In genomic region chr19:8611890-8612806, GRCh38 we compare ENCODE assay signal across 9 cellular contexts. TPM values are rescaled to one million over a fixed set of nuclear protein-coding genes. Genes with fewer than 3 reads are reported as not detected.
A peak's percentile ranks its signal among the peaks of the same experiment; 100 is the strongest.
DNase-seq lines count a peak whose midpoint lies in the region; ATAC-seq, FAIRE-seq and TF ChIP-seq lines count a peak whose summit lies in the region.
"Had no signal": no experiment of that assay in that cellular context is flagged by ENCODE, and none has a peak within 500 bp of the region (broad histone marks: within the 10 kb centered on the region; RNA-seq: fewer than 3 reads in every experiment).

No MANE protein-coding gene starts in this region.

- H3K56ac ChIP-seq in H1 (replicated peaks; ENCODE audit: insufficient read length, low read depth, low read length), result no peak overlapping the region

- no peak overlapping the region for H3K27ac Mint-ChIP-seq in Caco-2 (ENCODE audit: unreplicated experiment)
- H3K27ac Mint-ChIP-seq in neural progenitor cell, result no peak overlapping the region

- H4K8ac ChIP-seq in H1 (ENCODE audit: extremely low read depth, insufficient read depth, low read length), result no peak overlapping the region

- H3K4me3 ChIP-seq in Caco-2 (ENCODE audit: low read depth, low read length) (no peak overlapping the region), H1 (ENCODE audit: extremely low read depth in 1 of 4, insufficient read depth in 2 of 4, low read depth in 3 of 4, low read length in 4 of 4) (peak overlapping the region in 1 of 4 experiments; percentile 41; a peak in 1 of 8 replicates), neural progenitor cell (no peak overlapping the region)
- H3K4me3 ChIP-seq: lung had no signal

- H4K5ac ChIP-seq in H1 (ENCODE audit: insufficient read length, low read depth, low read length), result peak overlapping the region; percentile 21

- H4K20me1 ChIP-seq in H1 (replicated peaks in 1 of 2; ENCODE audit: control insufficient read depth in 1 of 2, insufficient read depth in 2 of 2, low read length in 2 of 2) (peaks cover 0 to 2% of the 10 kb centered on the region in 2 experiments), neural progenitor cell (ENCODE audit: low read depth) (peaks cover 9% of the 10 kb centered on the region)

- no peak for DNase-seq in Caco-2
- DNase-seq in M059J (ENCODE audit: low read depth), result peak; percentile 88
- DNase-seq in H1 (ENCODE audit: low read depth in 1 of 2, low spot score in 2 of 2), result peak in 1 of 2 experiments; percentile 41
- no peak for DNase-seq in neural progenitor cell (ENCODE audit: low spot score)
- no peak for DNase-seq in NCI-H774 (lab: John Stamatoyannopoulos, UW)
- DNase-seq in NCI-H1092 (lab: John Stamatoyannopoulos, UW), result no peak
- DNase-seq in stimulated activated CD4-positive, alpha-beta T cell treated with anti-CD3 and anti-CD28 coated beads, Interleukin-12 subunit alpha, Interleukin-12 subunit beta, amount 100 ng/mL, for 4 hours, result no peak

- 0 out of 2 replicates have a peak overlapping the region, but pooled peaks have one; percentile 66 for H2BK5ac ChIP-seq in H1 (ENCODE audit: low read depth, low read length)

- no peak overlapping the region for H3K4ac ChIP-seq in H1 (replicated peaks; ENCODE audit: insufficient read length, low read depth, low read length)

- no peak for TF ChIP-seq RAD21 in H1 (IDR thresholded peaks at IDR 0.05 in 1 of 2, conservative IDR thresholded peaks at IDR 0.05 in 1 of 2; ENCODE audit: low read depth in 2 of 2, low read length in 2 of 2)

- CTCF ChIA-PET in Caco-2 (lab: Charles Lee), result no interaction called here
- CTCF ChIA-PET in H1 (lab: Charles Lee; ENCODE audit: partially characterized antibody), result interaction anchor here (0.7 to 3.3 kb wide), 6 partner anchors 11 to 391 kb away, joined by 3 to 21 read pairs (median 6); no protein-coding TSS in a partner anchor

- H3K14ac ChIP-seq in H1 (ENCODE audit: insufficient read length), result no peak overlapping the region

- H3K36me3 ChIP-seq in Caco-2 (ENCODE audit: control insufficient read depth, insufficient read depth, low read length), result no peaks in the 10 kb centered on the region
- no peaks in the 10 kb centered on the region for H3K36me3 ChIP-seq in H1 (ENCODE audit: control insufficient read depth in 2 of 4, insufficient read depth in 4 of 4, low read length in 3 of 4)
- H3K36me3 ChIP-seq in neural progenitor cell, result no peaks in the 10 kb centered on the region

- H3K79me2 ChIP-seq in H1 (ENCODE audit: control insufficient read depth in 1 of 2, insufficient read depth in 2 of 2, low read length in 2 of 2) (peaks cover 0 to 6% of the 10 kb centered on the region in 2 experiments; a peak in 1 of 4 replicates), neural progenitor cell (ENCODE audit: low read depth) (peaks cover 4% of the 10 kb centered on the region)

- H3K4me1 Mint-ChIP-seq in Caco-2 (ENCODE audit: low read depth, unreplicated experiment) (no peaks in the 10 kb centered on the region), neural progenitor cell (peaks cover 36% of the 10 kb centered on the region)

- POLR2A ChIA-PET in Caco-2 (lab: Charles Lee) (no interaction called here), H1 (lab: Charles Lee; ENCODE audit: partially characterized antibody) (interaction anchor here (0.5 to 2.3 kb wide), 11 partner anchors 9 to 81 kb away, joined by 3 to 11 read pairs (median 4); partner anchors contain the start of gene NFILZ)

- H3K36me3 Mint-ChIP-seq in Caco-2 (ENCODE audit: insufficient read depth, unreplicated experiment) (no peaks in the 10 kb centered on the region), neural progenitor cell (peaks cover 3% of the 10 kb centered on the region)

- no peak overlapping the region for H2BK15ac ChIP-seq in H1 (ENCODE audit: low read length)

- H3F3A ChIP-seq in neural progenitor cell (ENCODE audit: low read depth), result peaks cover 31% of the 10 kb centered on the region

- H3K9me3 Mint-ChIP-seq in Caco-2 (ENCODE audit: unreplicated experiment) (no peaks in the 10 kb centered on the region), neural progenitor cell (no peaks in the 10 kb centered on the region)

- no peak for TF ChIP-seq POLR2A in H1 (IDR thresholded peaks at IDR 0.05; ENCODE audit: control extremely low read depth in 1 of 2, low read depth in 2 of 2, low read length in 2 of 2)

- H3K9me3 ChIP-seq in Caco-2 (no peaks in the 10 kb centered on the region), H1 (ENCODE audit: insufficient read depth in 2 of 2, low read depth in 1 of 2, low read length in 1 of 2) (no peaks in the 10 kb centered on the region), neural progenitor cell (ENCODE audit: low read depth) (no peaks in the 10 kb centered on the region)

- H2AK5ac ChIP-seq in H1 (ENCODE audit: low read depth, low read length), result 0 out of 2 replicates have a peak overlapping the region, but pooled peaks have one; percentile 82

- H3K23ac ChIP-seq in H1 (ENCODE audit: insufficient read length), result no peak overlapping the region

- no peak overlapping the region for H2BK120ac ChIP-seq in H1 (replicated peaks; ENCODE audit: low read depth, low read length)

- H3K79me1 ChIP-seq in H1 (ENCODE audit: low read depth, low read length), result peaks cover 3% of the 10 kb centered on the region; the same call in 1 of the 2 replicates

- ATAC-seq in GM19395 (IDR thresholded peaks at IDR 0.05; ENCODE audit: unreplicated experiment), result no peak

- H3K4me3 Mint-ChIP-seq in Caco-2 (ENCODE audit: unreplicated experiment), result peak overlapping the region; percentile 58
- peak overlapping the region; percentile 82 for H3K4me3 Mint-ChIP-seq in neural progenitor cell

- H3K27me3 Mint-ChIP-seq in Caco-2 (ENCODE audit: insufficient read depth, unreplicated experiment), result no peaks in the 10 kb centered on the region
- H3K27me3 Mint-ChIP-seq in neural progenitor cell (ENCODE audit: insufficient read depth, low read depth), result peaks cover 17% of the 10 kb centered on the region

- peak; percentile 28 for FAIRE-seq in H1 (lab: Jason Lieb, UNC)

- BruUV-seq in Caco-2 (replicated peaks; lab: Mats Ljungman, UMichigan), result no TSS peak

- H2AFZ ChIP-seq in H1 (ENCODE audit: low read length), result no peak overlapping the region
- H2AFZ ChIP-seq in neural progenitor cell (replicated peaks), result no peak overlapping the region

- WGBS in H1 (ENCODE audit: extremely low coverage in 1 of 2, insufficient coverage in 1 of 2, insufficient read length in 1 of 2, insufficient replicate concordance in 2 of 2, low coverage in 1 of 2, low lambda C conversion rate in 2 of 2, missing lambda C conversion rate in 1 of 2), 2 experiments, result 52% methylated on average over 11 of the region's 12 CpGs; no CpG with 5 or more reads in 1 of the 2 experiments

- H2BK20ac ChIP-seq in H1 (ENCODE audit: low read length), result peak overlapping the region; percentile 66; the same call in 1 of the 2 replicates

- no peaks in the 10 kb centered on the region for H3K27me3 ChIP-seq in Caco-2 (replicated peaks; ENCODE audit: control insufficient read depth, insufficient read depth, low read length)
- H3K27me3 ChIP-seq in H1 (replicated peaks in 1 of 4; ENCODE audit: control insufficient read depth in 3 of 4, extremely low read depth in 1 of 4, insufficient read depth in 3 of 4, low read length in 3 of 4), result no peaks in the 10 kb centered on the region
- no peaks in the 10 kb centered on the region for H3K27me3 ChIP-seq in neural progenitor cell

- no peak overlapping the region; the same call in 1 of the 2 replicates for H3K27ac ChIP-seq in H1 (ENCODE audit: low read depth, low read length)
- no peak overlapping the region for H3K27ac ChIP-seq in neural progenitor cell

- H2BK12ac ChIP-seq in H1 (ENCODE audit: low read depth, low read length), result peak overlapping the region; percentile 27; the same call in 1 of the 2 replicates

- H3K4me1 ChIP-seq in Caco-2 (no peaks in the 10 kb centered on the region), H1 (replicated peaks in 1 of 4; ENCODE audit: control insufficient read depth in 3 of 4, insufficient read depth in 4 of 4, low read length in 3 of 4) (peaks cover 10 to 29% (median 19%) of the 10 kb centered on the region in 4 experiments), neural progenitor cell (peaks cover 14% of the 10 kb centered on the region)

- H4K91ac ChIP-seq in H1 (replicated peaks; ENCODE audit: insufficient read length, low read length), result peak overlapping the region; percentile 80

- peak overlapping the region; percentile 25 to 43; a peak in 3 of 4 replicates for H3K4me2 ChIP-seq in H1 (ENCODE audit: insufficient read depth in 1 of 2, low read depth in 2 of 2, low read length in 2 of 2)
- no peak overlapping the region for H3K4me2 ChIP-seq in neural progenitor cell

- intact Hi-C loops in Caco-2 (cut with micrococcal nuclease; ENCODE audit: unreplicated experiment), result no loop called here

- TF ChIP-seq CTCF in Caco-2 (IDR thresholded peaks at IDR 0.05; ENCODE audit: insufficient read depth in 1 of 2, low read depth in 1 of 2, low read length in 1 of 2, severe bottlenecking in 1 of 2, unreplicated experiment in 1 of 2), result no peak
- no peak for TF ChIP-seq CTCF in H1 (IDR thresholded peaks at IDR 0.05; ENCODE audit: control extremely low read depth in 1 of 3, insufficient read depth in 1 of 3, low read depth in 1 of 3, low read length in 3 of 3)
- no peak for TF ChIP-seq CTCF in neural progenitor cell (IDR thresholded peaks at IDR 0.05)

- TF ChIP-seq EP300 in H1 (IDR thresholded peaks at IDR 0.05; ENCODE audit: borderline replicate concordance in 1 of 2, low read depth in 2 of 2, low read length in 2 of 2), result no peak

- H3K9ac ChIP-seq in H1 (replicated peaks in 1 of 4; ENCODE audit: extremely low read depth in 1 of 4, low read depth in 3 of 4, low read length in 3 of 4) (no peak overlapping the region), neural progenitor cell (no peak overlapping the region)

- H3K18ac ChIP-seq in H1 (ENCODE audit: extremely low read depth, low read length), result peak overlapping the region; percentile 71

- H3K23me2 ChIP-seq in H1 (ENCODE audit: low read depth, low read length), result peaks cover 17% of the 10 kb centered on the region

RNA-seq across cellular contexts. Expression of gene ADAMTS10, which starts 1.6 kb away (rescaled TPM):
- total RNA-seq in Caco-2 (2022) (0.44 and 0.77 TPM in 2 replicates), neural progenitor cell (ENCODE audit: low replicate concordance) (5.8 and 7.9 TPM in 2 replicates)
- 3.4 and 5.4 TPM in 2 replicates for total RNA-seq in M059J (2014; rRNA removed; shearing (Covaris generic))
- total RNA-seq in H1 (2021; fragmentation: NEBNext Ultra II Directional; extraction: Animal tissue kit (Norgen Biotek cat#: 25700)), result 14.0 and 17.4 TPM in 2 replicates
- polyA plus RNA-seq in H1 (2011; rRNA removed), result 6.9 and 16.1 TPM in 2 replicates
- 14.8 TPM for polyA plus RNA-seq in H1 (2011; cell fraction: cytosol; rRNA removed)
- 78.6 TPM for polyA plus RNA-seq in H1 (2011; cell fraction: nucleus; rRNA removed)
- 8.6 to 15.2 TPM (median 12.4 TPM) in 4 replicates for polyA plus RNA-seq in H1 (2012, experiment 1 of 2)
- polyA plus RNA-seq in H1 (2012, experiment 2 of 2), result 3.7 TPM
- polyA plus RNA-seq in H1 (2013, experiment 1 of 2), result 13.2 TPM
- 11.6 TPM for polyA plus RNA-seq in H1 (2013, experiment 2 of 2)
- polyA minus RNA-seq in H1 (2011; rRNA and poly(A)+ RNA removed), result 9.3 and 10.6 TPM in 2 replicates
- 7.6 TPM for polyA minus RNA-seq in H1 (2011; cell fraction: cytosol; rRNA and poly(A)+ RNA removed)
- 30.6 TPM for polyA minus RNA-seq in H1 (2011; cell fraction: nucleus; rRNA and poly(A)+ RNA removed)

RNA-seq across cellular contexts. Expression of gene NFILZ, which starts 18.3 kb away (rescaled TPM):
- total RNA-seq in Caco-2 (2022) (not detected in 2 replicates), neural progenitor cell (ENCODE audit: low replicate concordance) (not detected in 2 replicates)
- not detected in 2 replicates for total RNA-seq in M059J (2014; rRNA removed; shearing (Covaris generic))
- total RNA-seq in H1 (2021; fragmentation: NEBNext Ultra II Directional; extraction: Animal tissue kit (Norgen Biotek cat#: 25700)), result not detected in 2 replicates
- not detected in 2 replicates for polyA plus RNA-seq in H1 (2011; rRNA removed)
- polyA plus RNA-seq in H1 (2011; cell fraction: cytosol; rRNA removed), result not detected
- not detected for polyA plus RNA-seq in H1 (2011; cell fraction: nucleus; rRNA removed)
- polyA plus RNA-seq in H1 (2012, experiment 1 of 2), result not detected in 4 replicates
- polyA plus RNA-seq in H1 (2012, experiment 2 of 2), result not detected
- not detected for polyA plus RNA-seq in H1 (2013, experiment 1 of 2)
- polyA plus RNA-seq in H1 (2013, experiment 2 of 2), result not detected
- not detected in 2 replicates for polyA minus RNA-seq in H1 (2011; rRNA and poly(A)+ RNA removed)
- polyA minus RNA-seq in H1 (2011; cell fraction: cytosol; rRNA and poly(A)+ RNA removed), result not detected
- not detected for polyA minus RNA-seq in H1 (2011; cell fraction: nucleus; rRNA and poly(A)+ RNA removed)
- total RNA-seq: lung had no signal
- polyA plus RNA-seq: lung had no signal

RNA-seq across cellular contexts. Expression of gene MYO1F, which starts 34.9 kb away (rescaled TPM):
- total RNA-seq in Caco-2 (2022) (0.23 and 0.25 TPM in 2 replicates), neural progenitor cell (ENCODE audit: low replicate concordance) (0.09 and 0.15 TPM in 2 replicates)
- total RNA-seq in M059J (2014; rRNA removed; shearing (Covaris generic)), result 0.15 and 0.25 TPM in 2 replicates
- total RNA-seq in H1 (2021; fragmentation: NEBNext Ultra II Directional; extraction: Animal tissue kit (Norgen Biotek cat#: 25700)), result 2.2 and 4.6 TPM in 2 replicates
- polyA plus RNA-seq in H1 (2011; rRNA removed), result 1.4 and 3.1 TPM in 2 replicates
- 1.6 TPM for polyA plus RNA-seq in H1 (2011; cell fraction: cytosol; rRNA removed)
- polyA plus RNA-seq in H1 (2011; cell fraction: nucleus; rRNA removed), result 2.8 TPM
- polyA plus RNA-seq in H1 (2012, experiment 1 of 2), result 6.5 to 9.2 TPM (median 8.1 TPM) in 4 replicates
- polyA plus RNA-seq in H1 (2012, experiment 2 of 2), result 2.3 TPM
- 3.7 TPM for polyA plus RNA-seq in H1 (2013, experiment 1 of 2)
- 3.5 TPM for polyA plus RNA-seq in H1 (2013, experiment 2 of 2)
- 3.1 and 5.2 TPM in 2 replicates for polyA minus RNA-seq in H1 (2011; rRNA and poly(A)+ RNA removed)
- 2.1 TPM for polyA minus RNA-seq in H1 (2011; cell fraction: cytosol; rRNA and poly(A)+ RNA removed)
- 3.9 TPM for polyA minus RNA-seq in H1 (2011; cell fraction: nucleus; rRNA and poly(A)+ RNA removed)
